ENCODE assay signal across 8 cellular contexts in genomic region chr2:187982668-187983067, GRCh38.
DNase-seq lines count a peak whose midpoint lies in the region; ATAC-seq and TF ChIP-seq lines count a peak whose summit lies in the region.

No MANE protein-coding gene starts in this region.

- H3K79me2 ChIP-seq in mesendoderm (ENCODE audit: control insufficient read depth, insufficient read depth, low read length), result no peaks in the 10 kb centered on the region

- WGBS in mesendoderm (ENCODE audit: extremely low coverage, insufficient coverage, low lambda C conversion rate), result no CpG with 5 or more reads among the region's 1 CpG

- H3K4me2 ChIP-seq in mesendoderm (ENCODE audit: low read length), result no peak overlapping the region

- no peak overlapping the region for H3K18ac ChIP-seq in mesendoderm (ENCODE audit: low read length)

- H3K27ac Mint-ChIP-seq in T-helper 2 cell treated with Interferon-gamma antibody and Interleukin-4, amounts not matched to agents 5 μg/mL and 100 μg/mL, for 36 hours, result no peak overlapping the region

- in situ Hi-C loops in Caki2 (cut with HindIII; ENCODE audit: low pct_unique_long_range_greater_than_20kb, low sequenced_read_pairs), result no loop called here

- H3K4me3 Mint-ChIP-seq in T-helper 2 cell treated with Interferon-gamma antibody and Interleukin-4, amounts not matched to agents 5 μg/mL and 100 μg/mL, for 36 hours, result no peak overlapping the region

- peak; percentile 74 for ATAC-seq in GM21619 (IDR thresholded peaks at IDR 0.05; ENCODE audit: unreplicated experiment)

- H3K79me1 ChIP-seq in mesendoderm (ENCODE audit: low read length), result no peaks in the 10 kb centered on the region

- no peak overlapping the region for H4K8ac ChIP-seq in mesendoderm (ENCODE audit: low read depth, low read length)

- no peaks in the 10 kb centered on the region for H3K27me3 ChIP-seq in mesendoderm (ENCODE audit: insufficient read depth, low read length, poor library complexity)

- peaks cover 2% of the 10 kb centered on the region for H3K4me1 ChIP-seq in mesendoderm (ENCODE audit: control insufficient read depth, low read depth, low read length)

- no peak for TF ChIP-seq CTCF in choroid plexus epithelial cell (conservative IDR thresholded peaks at IDR 0.05; ENCODE audit: low read depth, low read length)

- H2BK15ac ChIP-seq in mesendoderm (replicated peaks; ENCODE audit: low read depth), result no peak overlapping the region

- H3K23ac ChIP-seq in mesendoderm (ENCODE audit: low read length), result no peak overlapping the region

- H3K4ac ChIP-seq in mesendoderm (ENCODE audit: low read depth, low read length), result no peak overlapping the region

- peaks cover 2% of the 10 kb centered on the region for H3K4me1 Mint-ChIP-seq in T-helper 2 cell treated with Interferon-gamma antibody and Interleukin-4, amounts not matched to agents 5 μg/mL and 100 μg/mL, for 36 hours (ENCODE audit: low read depth)

- intact Hi-C loops in posterior cingulate gyrus (cut with DNase I), result no loop called here

- no peak overlapping the region for H2BK120ac ChIP-seq in mesendoderm (ENCODE audit: low read depth, low read length)

- DNase-seq in Caki2 (ENCODE audit: low read depth), result peak; percentile 4
- DNase-seq in HuH-7.5 (ENCODE audit: low spot score), result peak; percentile 20
- peak; percentile 96 for DNase-seq in choroid plexus epithelial cell (ENCODE audit: low read depth)
- no peak for DNase-seq in posterior cingulate gyrus
- DNase-seq in mesendoderm, result no peak
- DNase-seq in NCI-H2227 treated with DMSO at 0.1 percent for 48 hours (lab: John Stamatoyannopoulos, UW), result no peak
- no peak for DNase-seq in T-helper 2 cell treated with Interferon-gamma antibody and Interleukin-4, amounts not matched to agents 5 μg/mL and 100 μg/mL, for 36 hours (ENCODE audit: low spot score)

- H3K9me3 Mint-ChIP-seq in T-helper 2 cell treated with Interferon-gamma antibody and Interleukin-4, amounts not matched to agents 5 μg/mL and 100 μg/mL, for 36 hours, result no peaks in the 10 kb centered on the region

- H3K27me3 Mint-ChIP-seq in T-helper 2 cell treated with Interferon-gamma antibody and Interleukin-4, amounts not matched to agents 5 μg/mL and 100 μg/mL, for 36 hours (ENCODE audit: low read depth), result no peaks in the 10 kb centered on the region

- no peak overlapping the region for H3K56ac ChIP-seq in mesendoderm (ENCODE audit: low read length)

- no peak overlapping the region for H3K27ac ChIP-seq in mesendoderm (ENCODE audit: low read depth, low read length)

- H3K36me3 ChIP-seq in mesendoderm (ENCODE audit: control insufficient read depth, insufficient read depth, low read length), result no peaks in the 10 kb centered on the region

- no peaks in the 10 kb centered on the region for H3K36me3 Mint-ChIP-seq in T-helper 2 cell treated with Interferon-gamma antibody and Interleukin-4, amounts not matched to agents 5 μg/mL and 100 μg/mL, for 36 hours (ENCODE audit: low read depth)

- H4K5ac ChIP-seq in mesendoderm (ENCODE audit: low read length), result no peak overlapping the region

- no peak overlapping the region for H2AK5ac ChIP-seq in mesendoderm (ENCODE audit: low read length)

- no peak overlapping the region for H3K4me3 ChIP-seq in choroid plexus epithelial cell (ENCODE audit: low read depth, low read length)
- no peak overlapping the region for H3K4me3 ChIP-seq in mesendoderm (ENCODE audit: low read length)

- H3K9ac ChIP-seq in mesendoderm (ENCODE audit: low read length), result no peak overlapping the region

- no peak overlapping the region for H2BK5ac ChIP-seq in mesendoderm (ENCODE audit: low read length)

Comparison
In these comparisons a context has a peak if more than half of its experiments do, and no peak if none do; other contexts are left out.
1. DNase-seq: peak in Caki2 (single experiment), HuH-7.5 (single experiment) and choroid plexus epithelial cell (single experiment); none in posterior cingulate gyrus (0 of 10), mesendoderm (single experiment), NCI-H2227 treated with DMSO at 0.1 percent for 48 hours (single experiment) and T-helper 2 cell treated with Interferon-gamma antibody and Interleukin-4, amounts not matched to agents 5 μg/mL and 100 μg/mL, for 36 hours (single experiment).